Comparison of ENCODE assay signal across 32 cellular contexts in genomic region chr1:15257309-15257708, GRCh38. TPM values are rescaled to one million over a fixed set of nuclear protein-coding genes. Genes with fewer than 3 reads are reported as not detected.
"Had no signal": no experiment of that assay in that cellular context is flagged by ENCODE, and none has a peak within 500 bp of the region (broad histone marks: within the 10 kb centered on the region; RNA-seq: fewer than 3 reads in every experiment).

No MANE protein-coding gene starts in this region.

- H3K27me3 Mint-ChIP-seq: activated naive CD4-positive, alpha-beta T cell treated with anti-CD3 and anti-CD28 coated beads, Interleukin-2, amount 50 U/mL, for 24 hours had no signal

- H3K4me3 Mint-ChIP-seq: activated B cell treated with CpG ODN at 0.5 μM for 24 hours; activated CD8-positive, alpha-beta T cell treated with anti-CD3 and anti-CD28 coated beads for 36 hours; activated naive CD4-positive, alpha-beta T cell treated with anti-CD3 and anti-CD28 coated beads for 36 hours; activated naive CD4-positive, alpha-beta T cell treated with anti-CD3 and anti-CD28 coated beads, Interleukin-2, amount 50 U/mL, for 24 hours; activated naive CD8-positive, alpha-beta T cell treated with anti-CD3 and anti-CD28 coated beads for 36 hours; activated naive CD8-positive, alpha-beta T cell treated with anti-CD3 and anti-CD28 coated beads, Interleukin-2, amount 50 U/mL, for 24 hours; activated T-helper 1 cell treated with anti-CD3 and anti-CD28 coated beads, Interleukin-12 subunit alpha, Interleukin-12 subunit beta, Interleukin-2, Interleukin-4 antibody, amounts not matched to agents 30 ng/mL and 10 ng/mL and 1 ng/mL, durations not matched to agents 14 hours and 24 hours and 36 hours; T-helper 17 cell; T-helper 2 cell treated with Interferon-gamma antibody and Interleukin-4, amounts not matched to agents 5 μg/mL and 100 μg/mL, for 36 hours had no signal

- DNase-seq: activated B cell treated with CpG ODN at 0.5 μM for 24 hours; activated CD4-positive, alpha-beta T cell treated with anti-CD3 and anti-CD28 coated beads for 48 hours; activated CD4-positive, alpha-beta T cell treated with anti-CD3 and anti-CD28 coated beads, Interleukin-2, amount 50 U/mL, for 1 hour; activated CD4-positive, alpha-beta T cell treated with anti-CD3 and anti-CD28 coated beads, Interleukin-2, amount 50 U/mL, for 48 hours; activated CD8-positive, alpha-beta memory T cell treated with anti-CD3 and anti-CD28 coated beads for 24 hours; activated CD8-positive, alpha-beta T cell treated with anti-CD3 and anti-CD28 coated beads for 36 hours; activated effector memory CD4-positive, alpha-beta T cell treated with anti-CD3 and anti-CD28 coated beads, Interleukin-2, amount 50 U/mL, for 16 hours; activated naive CD8-positive, alpha-beta T cell treated with anti-CD3 and anti-CD28 coated beads for 36 hours; activated naive CD8-positive, alpha-beta T cell treated with anti-CD3 and anti-CD28 coated beads, Interleukin-2, amount 50 U/mL, for 24 hours; activated T-cell treated with anti-CD3 and anti-CD28 coated beads, Interleukin-2, amount 50 U/mL, for 1 hour; activated T-cell treated with anti-CD3 and anti-CD28 coated beads, Interleukin-2, amount 50 U/mL, for 48 hours; amygdala; body of pancreas; caudate nucleus; cortex of kidney; effector CD8-positive, alpha-beta T cell; foreskin fibroblast; gastrocnemius medialis; glutamatergic neuron; T-helper 1 cell; T-helper 17 cell; T1000; WERI-Rb-1 had no signal

- H3K27me3 ChIP-seq: adrenal gland, body of pancreas, gastrocnemius medialis had no signal

- H3K9me3 Mint-ChIP-seq: activated B cell treated with CpG ODN at 0.5 μM for 24 hours; activated CD8-positive, alpha-beta T cell treated with anti-CD3 and anti-CD28 coated beads for 36 hours; activated naive CD4-positive, alpha-beta T cell treated with anti-CD3 and anti-CD28 coated beads for 36 hours; activated naive CD4-positive, alpha-beta T cell treated with anti-CD3 and anti-CD28 coated beads, Interleukin-2, amount 50 U/mL, for 24 hours; activated naive CD8-positive, alpha-beta T cell treated with anti-CD3 and anti-CD28 coated beads for 36 hours; activated naive CD8-positive, alpha-beta T cell treated with anti-CD3 and anti-CD28 coated beads, Interleukin-2, amount 50 U/mL, for 24 hours; activated T-helper 1 cell treated with anti-CD3 and anti-CD28 coated beads, Interleukin-12 subunit alpha, Interleukin-12 subunit beta, Interleukin-2, Interleukin-4 antibody, amounts not matched to agents 30 ng/mL and 10 ng/mL and 1 ng/mL, durations not matched to agents 14 hours and 24 hours and 36 hours; activated T-helper 2 cell treated with anti-CD3 and anti-CD28 coated beads, Interferon-gamma antibody, Interleukin-2, Interleukin-4, amounts not matched to agents 10 μg/mL and 5 μg/mL and 100 μg/mL, durations not matched to agents 14 hours and 24 hours and 36 hours; T-helper 2 cell treated with Interferon-gamma antibody and Interleukin-4, amounts not matched to agents 5 μg/mL and 100 μg/mL, for 36 hours had no signal

- H3K4me3 ChIP-seq: adrenal gland, body of pancreas, gastrocnemius medialis had no signal

- H3K9me3 ChIP-seq: adrenal gland, body of pancreas, gastrocnemius medialis had no signal

- H3K36me3 ChIP-seq: adrenal gland, gastrocnemius medialis, WERI-Rb-1 had no signal

- H3K36me3 Mint-ChIP-seq: activated naive CD4-positive, alpha-beta T cell treated with anti-CD3 and anti-CD28 coated beads, Interleukin-2, amount 50 U/mL, for 24 hours; activated naive CD8-positive, alpha-beta T cell treated with anti-CD3 and anti-CD28 coated beads for 36 hours had no signal

- H3K27ac Mint-ChIP-seq: activated B cell treated with CpG ODN at 0.5 μM for 24 hours; activated CD8-positive, alpha-beta T cell treated with anti-CD3 and anti-CD28 coated beads for 36 hours; activated naive CD4-positive, alpha-beta T cell treated with anti-CD3 and anti-CD28 coated beads for 36 hours; activated naive CD4-positive, alpha-beta T cell treated with anti-CD3 and anti-CD28 coated beads, Interleukin-2, amount 50 U/mL, for 24 hours; activated naive CD8-positive, alpha-beta T cell treated with anti-CD3 and anti-CD28 coated beads for 36 hours; activated naive CD8-positive, alpha-beta T cell treated with anti-CD3 and anti-CD28 coated beads, Interleukin-2, amount 50 U/mL, for 24 hours; activated T-helper 1 cell treated with anti-CD3 and anti-CD28 coated beads, Interleukin-12 subunit alpha, Interleukin-12 subunit beta, Interleukin-2, Interleukin-4 antibody, amounts not matched to agents 30 ng/mL and 10 ng/mL and 1 ng/mL, durations not matched to agents 14 hours and 24 hours and 36 hours; activated T-helper 2 cell treated with anti-CD3 and anti-CD28 coated beads, Interferon-gamma antibody, Interleukin-2, Interleukin-4, amounts not matched to agents 10 μg/mL and 5 μg/mL and 100 μg/mL, durations not matched to agents 14 hours and 24 hours and 36 hours; T-helper 17 cell; T-helper 2 cell treated with Interferon-gamma antibody and Interleukin-4, amounts not matched to agents 5 μg/mL and 100 μg/mL, for 36 hours had no signal

- ATAC-seq: activated CD4-positive, CD25-positive, alpha-beta regulatory T cell treated with anti-CD3 and anti-CD28 coated beads, Interleukin-2, amount 50 U/mL, for 24 hours; activated CD8-positive, alpha-beta T cell treated with anti-CD3 and anti-CD28 coated beads for 36 hours; activated naive CD8-positive, alpha-beta T cell treated with anti-CD3 and anti-CD28 coated beads, Interleukin-2, amount 50 U/mL, for 24 hours; body of pancreas; esophagus mucosa; gastrocnemius medialis; T-helper 17 cell had no signal

- H3K27ac ChIP-seq: gastrocnemius medialis, WERI-Rb-1 had no signal

RNA-seq across cellular contexts. Expression of gene FHAD1, which starts 10.3 kb away (rescaled TPM):
- total RNA-seq: activated B cell treated with CpG ODN at 0.5 μM for 24 hours; activated T-helper 1 cell treated with anti-CD3 and anti-CD28 coated beads, Interleukin-12 subunit alpha, Interleukin-12 subunit beta, Interleukin-2, Interleukin-4 antibody, amounts not matched to agents 30 ng/mL and 10 ng/mL and 1 ng/mL, durations not matched to agents 14 hours and 24 hours and 36 hours; activated T-helper 2 cell treated with anti-CD3 and anti-CD28 coated beads, Interferon-gamma antibody, Interleukin-2, Interleukin-4, amounts not matched to agents 10 μg/mL and 5 μg/mL and 100 μg/mL, durations not matched to agents 14 hours and 24 hours and 36 hours; chondrocyte; gastrocnemius medialis; T-helper 17 cell had no signal
